In the genomic region with DNA sequence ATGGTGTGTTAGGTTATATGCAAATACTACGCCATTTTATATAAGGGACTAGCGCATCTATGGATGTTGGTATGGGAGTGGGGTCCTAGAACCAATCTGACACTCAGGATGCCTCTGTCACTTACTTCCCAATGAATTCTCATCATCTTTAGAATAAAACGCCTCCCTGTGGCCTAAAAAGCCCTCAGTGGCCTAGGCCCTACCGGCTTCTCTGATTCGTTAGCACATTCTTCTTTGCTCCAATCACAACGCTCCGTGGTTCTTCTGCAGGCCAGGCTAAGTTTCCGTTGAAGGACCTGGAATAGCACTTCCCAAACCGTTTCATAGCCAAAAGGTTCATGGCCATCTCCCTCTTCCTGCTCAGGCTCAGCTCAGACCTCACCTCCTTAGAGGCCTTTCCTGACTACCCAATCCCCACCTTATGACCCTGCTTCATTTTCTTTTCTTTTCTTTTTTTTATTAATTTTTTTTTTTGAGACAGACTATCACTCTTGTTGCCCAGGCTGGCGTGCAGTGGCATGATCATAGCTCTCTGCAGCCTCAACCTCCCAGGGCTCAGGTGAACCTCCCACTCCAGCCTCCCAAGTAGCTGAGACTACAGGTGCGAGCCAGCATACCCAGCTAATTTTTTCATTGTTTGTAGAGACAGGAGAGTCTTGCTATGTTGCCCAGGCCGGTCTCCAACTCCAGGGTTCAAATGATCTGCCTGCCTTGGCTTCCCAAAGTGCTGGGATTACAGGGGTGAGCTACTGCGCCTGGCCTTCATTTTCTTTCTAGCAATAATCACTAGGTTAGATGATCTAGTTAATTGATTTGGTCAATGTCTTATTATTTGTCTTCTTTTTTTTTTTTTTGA, we compare ENCODE assay signal across 1 cellular context.
A peak's percentile ranks its signal among the peaks of the same experiment; 100 is the strongest.
TF ChIP-seq lines count a peak whose summit lies in the region.

No MANE protein-coding gene starts in this region.

TF ChIP-seq in K562, 482 proteins besides CTCF, POLR2A, EP300 and RAD21 (continued from another document):
- TF ChIP-seq JUN (IDR thresholded peaks at IDR 0.05; ENCODE audit: borderline replicate concordance, low read depth, low read length) (no peak), JUN (CRISPR knock-in tag; IDR thresholded peaks at IDR 0.05; ENCODE audit: borderline replicate concordance) (0 out of 2 replicates have a peak, but pooled peaks have one; percentile 40), MAFK (IDR thresholded peaks at IDR 0.05; ENCODE audit: low read length) (peak; percentile 40; the same call in 1 of the 2 replicates), FOXM1 (IDR thresholded peaks at IDR 0.05; ENCODE audit: low read depth) (peak; percentile 76), FOXM1 (CRISPR knock-in tag; IDR thresholded peaks at IDR 0.05; ENCODE audit: low read depth) (no peak), ATF7 (IDR thresholded peaks at IDR 0.05) (peak; percentile 61; the same call in 1 of the 2 replicates), NRF1 (conservative IDR thresholded peaks at IDR 0.05 in 1 of 2, IDR thresholded peaks at IDR 0.05 in 1 of 2) (peak; percentile 41 to 46), RCOR1 (IDR thresholded peaks at IDR 0.05; ENCODE audit: borderline replicate concordance in 1 of 2, low read depth in 2 of 2, low read length in 2 of 2) (peak; percentile 76 to 98; a peak in 3 of 4 replicates), ZNF121 (CRISPR knock-in tag; conservative IDR thresholded peaks at IDR 0.05) (peak; percentile 22), NFATC3 (IDR thresholded peaks at IDR 0.05) (peak; percentile 49; the same call in 1 of the 2 replicates), ZNF79 (CRISPR knock-in tag; IDR thresholded peaks at IDR 0.05; ENCODE audit: low read depth) (no peak), SMARCA5 (IDR thresholded peaks at IDR 0.05) (peak; percentile 37; the same call in 1 of the 2 replicates), BCOR (IDR thresholded peaks at IDR 0.05) (peak; percentile 70; the same call in 1 of the 2 replicates), NR2C1 (IDR thresholded peaks at IDR 0.05) (no peak), NR2C1 (tag; IDR thresholded peaks at IDR 0.05) (no peak), LCOR (CRISPR knock-in tag; IDR thresholded peaks at IDR 0.05) (no peak)
- TF ChIP-seq, protein P1, sequence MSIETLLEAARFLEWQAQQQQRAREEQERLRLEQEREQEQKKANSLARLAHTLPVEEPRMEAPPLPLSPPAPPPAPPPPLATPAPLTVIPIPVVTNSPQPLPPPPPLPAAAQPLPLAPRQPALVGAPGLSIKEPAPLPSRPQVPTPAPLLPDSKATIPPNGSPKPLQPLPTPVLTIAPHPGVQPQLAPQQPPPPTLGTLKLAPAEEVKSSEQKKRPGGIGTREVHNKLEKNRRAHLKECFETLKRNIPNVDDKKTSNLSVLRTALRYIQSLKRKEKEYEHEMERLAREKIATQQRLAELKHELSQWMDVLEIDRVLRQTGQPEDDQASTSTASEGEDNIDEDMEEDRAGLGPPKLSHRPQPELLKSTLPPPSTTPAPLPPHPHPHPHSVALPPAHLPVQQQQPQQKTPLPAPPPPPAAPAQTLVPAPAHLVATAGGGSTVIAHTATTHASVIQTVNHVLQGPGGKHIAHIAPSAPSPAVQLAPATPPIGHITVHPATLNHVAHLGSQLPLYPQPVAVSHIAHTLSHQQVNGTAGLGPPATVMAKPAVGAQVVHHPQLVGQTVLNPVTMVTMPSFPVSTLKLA (conservative IDR thresholded peaks at IDR 0.05): 0 out of 4 replicates have a peak, but pooled peaks of 1 of the 2 experiments have one; percentile 12
- TF ChIP-seq, protein P2, sequence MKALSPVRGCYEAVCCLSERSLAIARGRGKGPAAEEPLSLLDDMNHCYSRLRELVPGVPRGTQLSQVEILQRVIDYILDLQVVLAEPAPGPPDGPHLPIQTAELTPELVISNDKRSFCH (CRISPR knock-in tag; IDR thresholded peaks at IDR 0.05): no peak
- TF ChIP-seq, protein P2 (tag; IDR thresholded peaks at IDR 0.05): 0 out of 2 replicates have a peak, but pooled peaks have one; percentile 36
- TF ChIP-seq, protein P3, sequence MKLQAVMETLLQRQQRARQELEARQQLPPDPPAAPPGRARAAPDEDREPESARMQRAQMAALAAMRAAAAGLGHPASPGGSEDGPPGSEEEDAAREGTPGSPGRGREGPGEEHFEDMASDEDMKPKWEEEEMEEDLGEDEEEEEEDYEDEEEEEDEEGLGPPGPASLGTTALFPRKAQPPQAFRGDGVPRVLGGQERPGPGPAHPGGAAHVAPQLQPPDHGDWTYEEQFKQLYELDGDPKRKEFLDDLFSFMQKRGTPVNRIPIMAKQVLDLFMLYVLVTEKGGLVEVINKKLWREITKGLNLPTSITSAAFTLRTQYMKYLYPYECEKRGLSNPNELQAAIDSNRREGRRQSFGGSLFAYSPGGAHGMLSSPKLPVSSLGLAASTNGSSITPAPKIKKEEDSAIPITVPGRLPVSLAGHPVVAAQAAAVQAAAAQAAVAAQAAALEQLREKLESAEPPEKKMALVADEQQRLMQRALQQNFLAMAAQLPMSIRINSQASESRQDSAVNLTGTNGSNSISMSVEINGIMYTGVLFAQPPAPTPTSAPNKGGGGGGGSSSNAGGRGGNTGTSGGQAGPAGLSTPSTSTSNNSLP (IDR thresholded peaks at IDR 0.05; ENCODE audit: borderline replicate concordance, low read depth, low read length): peak; percentile 99
- TF ChIP-seq, protein P4, sequence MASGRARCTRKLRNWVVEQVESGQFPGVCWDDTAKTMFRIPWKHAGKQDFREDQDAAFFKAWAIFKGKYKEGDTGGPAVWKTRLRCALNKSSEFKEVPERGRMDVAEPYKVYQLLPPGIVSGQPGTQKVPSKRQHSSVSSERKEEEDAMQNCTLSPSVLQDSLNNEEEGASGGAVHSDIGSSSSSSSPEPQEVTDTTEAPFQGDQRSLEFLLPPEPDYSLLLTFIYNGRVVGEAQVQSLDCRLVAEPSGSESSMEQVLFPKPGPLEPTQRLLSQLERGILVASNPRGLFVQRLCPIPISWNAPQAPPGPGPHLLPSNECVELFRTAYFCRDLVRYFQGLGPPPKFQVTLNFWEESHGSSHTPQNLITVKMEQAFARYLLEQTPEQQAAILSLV (tag; IDR thresholded peaks at IDR 0.05): peak; percentile 36; the same call in 1 of the 2 replicates
- TF ChIP-seq, protein P5, sequence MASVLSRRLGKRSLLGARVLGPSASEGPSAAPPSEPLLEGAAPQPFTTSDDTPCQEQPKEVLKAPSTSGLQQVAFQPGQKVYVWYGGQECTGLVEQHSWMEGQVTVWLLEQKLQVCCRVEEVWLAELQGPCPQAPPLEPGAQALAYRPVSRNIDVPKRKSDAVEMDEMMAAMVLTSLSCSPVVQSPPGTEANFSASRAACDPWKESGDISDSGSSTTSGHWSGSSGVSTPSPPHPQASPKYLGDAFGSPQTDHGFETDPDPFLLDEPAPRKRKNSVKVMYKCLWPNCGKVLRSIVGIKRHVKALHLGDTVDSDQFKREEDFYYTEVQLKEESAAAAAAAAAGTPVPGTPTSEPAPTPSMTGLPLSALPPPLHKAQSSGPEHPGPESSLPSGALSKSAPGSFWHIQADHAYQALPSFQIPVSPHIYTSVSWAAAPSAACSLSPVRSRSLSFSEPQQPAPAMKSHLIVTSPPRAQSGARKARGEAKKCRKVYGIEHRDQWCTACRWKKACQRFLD (CRISPR knock-in tag; IDR thresholded peaks at IDR 0.05): 0 out of 2 replicates have a peak, but pooled peaks have one; percentile 52
- TF ChIP-seq, protein P6, sequence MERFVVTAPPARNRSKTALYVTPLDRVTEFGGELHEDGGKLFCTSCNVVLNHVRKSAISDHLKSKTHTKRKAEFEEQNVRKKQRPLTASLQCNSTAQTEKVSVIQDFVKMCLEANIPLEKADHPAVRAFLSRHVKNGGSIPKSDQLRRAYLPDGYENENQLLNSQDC (CRISPR knock-in tag; IDR thresholded peaks at IDR 0.05): no peak; the same call in 1 of the 2 replicates
